In the genomic region with DNA sequence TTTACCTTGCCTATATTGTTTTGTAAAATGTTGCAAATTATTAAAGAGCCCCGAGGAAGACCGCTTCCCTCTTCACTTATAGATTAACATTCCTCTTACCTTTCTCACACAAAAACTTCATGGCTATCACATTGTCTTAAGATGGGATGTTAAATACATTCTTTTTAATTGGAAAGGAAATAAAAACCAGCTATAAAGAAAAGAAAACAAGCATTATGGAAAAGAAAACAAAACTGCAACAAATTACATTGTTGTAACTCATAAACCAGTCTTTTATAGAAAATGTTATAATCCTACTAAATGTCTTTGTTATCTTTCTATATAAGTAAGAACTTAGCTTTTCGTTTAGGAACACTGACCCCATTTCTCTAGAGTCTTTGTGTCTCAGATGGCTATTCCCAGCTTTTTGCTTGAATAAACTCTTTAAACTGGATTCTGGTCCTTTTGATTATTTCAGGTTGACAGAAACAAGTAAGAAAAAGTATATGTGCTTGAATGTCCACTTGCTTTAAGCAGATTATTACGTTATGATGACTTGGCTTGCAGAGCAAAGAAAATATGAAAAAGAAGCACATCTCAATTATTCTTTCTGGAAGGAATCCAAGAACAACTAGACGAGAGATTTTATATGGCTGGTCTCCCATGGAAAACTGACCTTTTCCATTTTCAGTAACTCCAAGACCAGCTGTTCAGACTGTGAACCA, we compare ENCODE assay signal across 24 cellular contexts.
DNase-seq lines count a peak whose midpoint lies in the region; ATAC-seq and TF ChIP-seq lines count a peak whose summit lies in the region.
"Had no signal": no experiment of that assay in that cellular context is flagged by ENCODE, and none has a peak within 500 bp of the region (broad histone marks: within the 10 kb centered on the region; RNA-seq: fewer than 3 reads in every experiment).

No MANE protein-coding gene starts in this region.

- H3K36me3 ChIP-seq in GM23338 (ENCODE audit: insufficient read depth), result no peaks in the 10 kb centered on the region
- no peaks in the 10 kb centered on the region for H3K36me3 ChIP-seq in iPS-20b (ENCODE audit: insufficient read depth, low read depth, low read length)
- H3K36me3 ChIP-seq: esophagus squamous epithelium, heart left ventricle, right lobe of liver, transverse colon had no signal

- H3K4me1 ChIP-seq in GM23338 (ENCODE audit: insufficient read depth), result peaks cover 26% of the 10 kb centered on the region
- peaks cover 44% of the 10 kb centered on the region for H3K4me1 ChIP-seq in iPS-20b (ENCODE audit: insufficient read depth, low read length)
- H3K4me1 ChIP-seq: esophagus squamous epithelium, transverse colon had no signal

- H3K27ac Mint-ChIP-seq in GM23338 (peak overlapping the region; percentile 91), brain (peak overlapping the region; percentile 27 to 75 (median 49))
- H3K27ac Mint-ChIP-seq: activated naive CD8-positive, alpha-beta T cell treated with anti-CD3 and anti-CD28 coated beads, Interleukin-2, amount 10 ng/mL, durations not matched to agents 7 days and 5 days; activated T-helper 1 cell treated with anti-CD3 and anti-CD28 coated beads, Interleukin-12 subunit alpha, Interleukin-12 subunit beta, Interleukin-2, Interleukin-4 antibody, amounts not matched to agents 30 ng/mL and 10 ng/mL and 1 ng/mL, durations not matched to agents 14 hours and 24 hours and 36 hours; T-helper 2 cell treated with Interferon-gamma antibody and Interleukin-4, amounts not matched to agents 5 μg/mL and 100 μg/mL, for 36 hours had no signal

- no peak overlapping the region for H3K4me3 Mint-ChIP-seq in GM23338
- peak overlapping the region in 1 of 5 experiments; percentile 54 for H3K4me3 Mint-ChIP-seq in brain
- H3K4me3 Mint-ChIP-seq: activated naive CD8-positive, alpha-beta T cell treated with anti-CD3 and anti-CD28 coated beads, Interleukin-2, amount 10 ng/mL, durations not matched to agents 7 days and 5 days; activated T-helper 1 cell treated with anti-CD3 and anti-CD28 coated beads, Interleukin-12 subunit alpha, Interleukin-12 subunit beta, Interleukin-2, Interleukin-4 antibody, amounts not matched to agents 30 ng/mL and 10 ng/mL and 1 ng/mL, durations not matched to agents 14 hours and 24 hours and 36 hours; CD14-positive monocyte; T-helper 2 cell treated with Interferon-gamma antibody and Interleukin-4, amounts not matched to agents 5 μg/mL and 100 μg/mL, for 36 hours had no signal

- no peak for ATAC-seq in GM23338
- ATAC-seq in esophagus mucosa, result no peak
- ATAC-seq in HG02884 (IDR thresholded peaks at IDR 0.05; ENCODE audit: unreplicated experiment), result no peak
- ATAC-seq: activated CD4-positive, CD25-positive, alpha-beta regulatory T cell treated with anti-CD3 and anti-CD28 coated beads, Interleukin-2, amount 50 U/mL, for 24 hours; heart left ventricle; right lobe of liver; stimulated activated naive CD8-positive, alpha-beta T cell treated with anti-CD3 and anti-CD28 coated beads, Interleukin-15, Interleukin-2, amounts not matched to agents 100 U/mL and 50 U/mL, for 24 hours had no signal

- DNase-seq in GM23338 (ENCODE audit: low spot score), result no peak
- DNase-seq in NCI-H2227 (lab: John Stamatoyannopoulos, UW; ENCODE audit: unreplicated experiment), result peak; percentile 49
- DNase-seq in NCI-H2081 (lab: John Stamatoyannopoulos, UW), result no peak
- DNase-seq in NCI-H2107 (lab: John Stamatoyannopoulos, UW), result no peak
- DNase-seq: activated CD8-positive, alpha-beta memory T cell treated with anti-CD3 and anti-CD28 coated beads for 24 hours; activated naive CD8-positive, alpha-beta T cell treated with anti-CD3 and anti-CD28 coated beads, Interleukin-2, amount 10 ng/mL, durations not matched to agents 7 days and 5 days; esophagus squamous epithelium; heart left ventricle; islet precursor cell; mesenchymal stem cell; NCI-H1694 treated with DMSO at 0.1 percent for 48 hours; NCI-H524 treated with DMSO at 0.1 percent for 48 hours; right lobe of liver; SIG-M5; stimulated activated naive CD8-positive, alpha-beta T cell treated with anti-CD3 and anti-CD28 coated beads, Interleukin-15, Interleukin-2, amounts not matched to agents 100 U/mL and 50 U/mL, for 24 hours; transverse colon had no signal

- peaks cover 5% of the 10 kb centered on the region; the same call in 1 of the 2 replicates for H3K9me2 ChIP-seq in GM23338 (ENCODE audit: insufficient read depth)

- H3K79me2 ChIP-seq in GM23338 (replicated peaks; ENCODE audit: insufficient read depth), result no peaks in the 10 kb centered on the region

- H3K36me3 Mint-ChIP-seq in GM23338 (ENCODE audit: low read depth), result peaks cover 29% of the 10 kb centered on the region
- H3K36me3 Mint-ChIP-seq in brain, result no peaks in the 10 kb centered on the region
- H3K36me3 Mint-ChIP-seq: activated naive CD8-positive, alpha-beta T cell treated with anti-CD3 and anti-CD28 coated beads, Interleukin-2, amount 10 ng/mL, durations not matched to agents 7 days and 5 days had no signal

- H3K4me3 ChIP-seq in GM23338 (no peak overlapping the region), iPS-20b (ENCODE audit: low read length) (no peak overlapping the region)
- H3K4me3 ChIP-seq: esophagus squamous epithelium, heart left ventricle, right lobe of liver, transverse colon had no signal

- H3F3A ChIP-seq in GM23338 (replicated peaks; ENCODE audit: low read depth), result peaks cover 4% of the 10 kb centered on the region; the same call in 1 of the 2 replicates

- H2AFZ ChIP-seq in GM23338, result no peak overlapping the region

- H3K4me1 Mint-ChIP-seq in GM23338 (peaks cover 54% of the 10 kb centered on the region), brain (peaks cover 27% of the 10 kb centered on the region)
- H3K4me1 Mint-ChIP-seq: activated naive CD8-positive, alpha-beta T cell treated with anti-CD3 and anti-CD28 coated beads, Interleukin-2, amount 10 ng/mL, durations not matched to agents 7 days and 5 days had no signal

- TF ChIP-seq CTCF in GM23338 (conservative IDR thresholded peaks at IDR 0.05; ENCODE audit: low read depth in 2 of 2) (no peak), brain (conservative IDR thresholded peaks at IDR 0.05) (no peak)

- H3K9me3 Mint-ChIP-seq in GM23338 (peaks cover 31% of the 10 kb centered on the region), brain (peaks cover 0 to 10% (median under 1%) of the 10 kb centered on the region in 5 experiments)
- H3K9me3 Mint-ChIP-seq: activated naive CD8-positive, alpha-beta T cell treated with anti-CD3 and anti-CD28 coated beads, Interleukin-2, amount 10 ng/mL, durations not matched to agents 7 days and 5 days; activated T-helper 1 cell treated with anti-CD3 and anti-CD28 coated beads, Interleukin-12 subunit alpha, Interleukin-12 subunit beta, Interleukin-2, Interleukin-4 antibody, amounts not matched to agents 30 ng/mL and 10 ng/mL and 1 ng/mL, durations not matched to agents 14 hours and 24 hours and 36 hours; T-helper 2 cell treated with Interferon-gamma antibody and Interleukin-4, amounts not matched to agents 5 μg/mL and 100 μg/mL, for 36 hours had no signal

- H3K4me2 ChIP-seq in GM23338, result no peak overlapping the region

- 0 out of 2 replicates have a peak, but pooled peaks cover 3% of the 10 kb centered on the region for H3K9me3 ChIP-seq in iPS-20b (ENCODE audit: insufficient read depth, low read depth, low read length)
- H3K9me3 ChIP-seq: esophagus squamous epithelium, heart left ventricle, right lobe of liver, transverse colon had no signal

- peak overlapping the region; percentile 43; the same call in 1 of the 2 replicates for H3K9ac ChIP-seq in iPS-20b (ENCODE audit: low read depth, low read length)

- H3K27ac ChIP-seq in GM23338 (ENCODE audit: low read depth) (peak overlapping the region; percentile 88), iPS-20b (ENCODE audit: low read length) (peak overlapping the region; percentile 84)
- H3K27ac ChIP-seq: esophagus squamous epithelium, heart left ventricle, transverse colon had no signal

- H4K20me1 ChIP-seq in GM23338 (replicated peaks; ENCODE audit: insufficient read depth), result no peaks in the 10 kb centered on the region

- no peaks in the 10 kb centered on the region for H3K27me3 ChIP-seq in GM23338 (ENCODE audit: insufficient read depth)
- no peaks in the 10 kb centered on the region for H3K27me3 ChIP-seq in iPS-20b (ENCODE audit: insufficient read depth, low read length)
- H3K27me3 ChIP-seq: esophagus squamous epithelium, heart left ventricle, right lobe of liver, transverse colon had no signal

- H3K27me3 Mint-ChIP-seq in GM23338 (ENCODE audit: insufficient read depth, low read depth, poor library complexity), result peaks cover 9% of the 10 kb centered on the region
- H3K27me3 Mint-ChIP-seq in brain, result no peaks in the 10 kb centered on the region

TF ChIP-seq in GM23338, 12 proteins besides CTCF, POLR2A, EP300 and RAD21:
- TF ChIP-seq ZNF331 (CRISPR knock-in tag; IDR thresholded peaks at IDR 0.05; ENCODE audit: low read depth) (no peak), NANOG (IDR thresholded peaks at IDR 0.05; ENCODE audit: borderline replicate concordance) (0 out of 2 replicates have a peak, but pooled peaks have one; percentile 16), ZNF114 (CRISPR knock-in tag; IDR thresholded peaks at IDR 0.05) (no peak)
